ENCODE assay signal across 19 cellular contexts in the genomic region with DNA sequence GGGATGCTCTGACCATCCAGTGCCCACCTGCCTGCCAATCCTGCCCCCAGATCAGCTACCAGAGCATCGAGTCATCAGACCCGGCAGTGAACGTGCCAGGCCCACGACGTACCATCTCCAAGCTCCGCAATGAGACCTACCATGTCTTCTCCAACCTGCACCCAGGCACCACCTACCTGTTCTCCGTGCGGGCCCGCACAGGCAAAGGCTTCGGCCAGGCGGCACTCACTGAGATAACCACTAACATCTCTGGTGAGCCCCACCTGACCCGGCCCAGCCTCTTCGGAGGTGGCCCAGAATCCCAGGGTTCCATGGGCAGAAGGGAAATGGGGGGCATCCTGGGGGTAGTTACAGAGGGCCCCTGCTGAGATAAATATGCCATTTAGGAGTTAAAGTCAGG.
"Had no signal": no experiment of that assay in that cellular context is flagged by ENCODE, and none has a peak within 500 bp of the region (broad histone marks: within the 10 kb centered on the region; RNA-seq: fewer than 3 reads in every experiment).

No MANE protein-coding gene starts in this region.

- H3K4me3 ChIP-seq: MG63, SJSA1, SK-N-MC had no signal

- H3K36me3 ChIP-seq: MG63, SJSA1 had no signal

- H3K27me3 ChIP-seq: MG63, SJSA1 had no signal

- DNase-seq: Karpas-422, KG1, MG63, NCI-H1092 treated with DMSO at 0.1 percent for 48 hours, NCI-H1436, NCI-H187, NCI-H2029, NCI-H2081 treated with DMSO at 0.1 percent for 48 hours, NCI-H2171, NCI-H446, NCI-H510A, NCI-H524 treated with DMSO at 0.1 percent for 48 hours, NCI-H69, NCI-H774, Right ventricle myocardium superior, RPMI8226, SIG-M5 had no signal

- H3K27ac ChIP-seq: SJSA1, SK-N-MC had no signal

- H3K9me3 ChIP-seq: MG63, SJSA1 had no signal
